8 cellular contexts compared by ENCODE assay signal in the genomic region with DNA sequence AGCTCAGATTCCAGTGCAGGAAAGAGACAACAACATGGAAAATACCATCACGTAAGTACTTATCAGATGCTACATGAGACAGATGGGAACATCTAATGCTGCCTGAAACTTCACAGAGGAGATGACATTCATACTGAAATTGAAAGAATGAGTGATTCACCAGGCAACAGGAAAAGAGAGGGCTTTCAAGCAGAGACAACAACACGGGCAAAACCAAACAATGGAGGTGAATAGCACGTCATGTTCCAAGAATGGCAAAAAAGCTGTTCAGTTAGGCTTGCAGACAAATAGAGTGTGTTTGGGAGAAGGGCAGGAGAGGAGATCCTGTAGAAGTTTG. TPM values are rescaled to one million over a fixed set of nuclear protein-coding genes. Genes with fewer than 3 reads are reported as not detected.
DNase-seq lines count a peak whose midpoint lies in the region; ATAC-seq and TF ChIP-seq lines count a peak whose summit lies in the region.

No MANE protein-coding gene starts in this region.

- BruUV-seq in OCI-LY7 (replicated peaks; lab: Mats Ljungman, UMichigan), result no TSS peak

- no peaks in the 10 kb centered on the region for H3K79me2 ChIP-seq in Karpas-422 (ENCODE audit: low read length)
- no peaks in the 10 kb centered on the region for H3K79me2 ChIP-seq in OCI-LY7 (ENCODE audit: insufficient read depth, low read depth, low read length)

- H3K4me2 ChIP-seq in Karpas-422 (ENCODE audit: low read depth, low read length, poor library complexity, severe bottlenecking) (no peak overlapping the region), OCI-LY7 (ENCODE audit: low read length) (no peak overlapping the region)

- H3K27ac Mint-ChIP-seq in CD8-positive, alpha-beta T cell, result no peak overlapping the region

- peak; percentile 97 for ATAC-seq in GM19463 (IDR thresholded peaks at IDR 0.05; ENCODE audit: unreplicated experiment)
- peak; percentile 98 for ATAC-seq in HG03432 (IDR thresholded peaks at IDR 0.05; ENCODE audit: unreplicated experiment)
- ATAC-seq in CD8-positive, alpha-beta T cell, result no peak

- no peak for TF ChIP-seq CTCF in CD8-positive, alpha-beta T cell (IDR thresholded peaks at IDR 0.05)
- TF ChIP-seq CTCF in OCI-LY7 (conservative IDR thresholded peaks at IDR 0.05; ENCODE audit: low read length), result no peak

- no peaks in the 10 kb centered on the region for H3K36me3 Mint-ChIP-seq in CD8-positive, alpha-beta T cell

- H3K4me3 ChIP-seq in CD8-positive, alpha-beta T cell (ENCODE audit: low read depth, low read length), result no peak overlapping the region
- H3K4me3 ChIP-seq in Karpas-422 (ENCODE audit: low read length) (no peak overlapping the region), OCI-LY7 (ENCODE audit: low read depth, low read length, poor library complexity, severe bottlenecking) (no peak overlapping the region)

- intact Hi-C loops in CD8-positive, alpha-beta T cell (cut with DNase I, micrococcal nuclease), result no loop called here
- intact Hi-C loops in OCI-LY7 (cut with micrococcal nuclease; ENCODE audit: unreplicated experiment), result no loop called here

- POLR2A ChIA-PET in CD8-positive, alpha-beta T cell (lab: Charles Lee), result interaction anchor here (0.7 kb wide), 1 partner anchor 10 kb away, joined by 3 read pairs; no protein-coding TSS in a partner anchor
- POLR2A ChIA-PET in OCI-LY7 (lab: Charles Lee), result interaction anchor here (0.5 kb wide), 1 partner anchor 40 kb away, joined by 3 read pairs; no protein-coding TSS in a partner anchor

- no peak overlapping the region for H2AFZ ChIP-seq in Karpas-422 (ENCODE audit: low read length)
- H2AFZ ChIP-seq in OCI-LY7 (ENCODE audit: low read length), result no peak overlapping the region

- no peaks in the 10 kb centered on the region for H3K27me3 ChIP-seq in CD8-positive, alpha-beta T cell (ENCODE audit: insufficient read depth, low read length)
- no peaks in the 10 kb centered on the region for H3K27me3 ChIP-seq in Karpas-422 (ENCODE audit: low read length)

- H3K36me3 ChIP-seq in CD8-positive, alpha-beta T cell (ENCODE audit: insufficient read depth, low read length), result no peaks in the 10 kb centered on the region
- no peaks in the 10 kb centered on the region for H3K36me3 ChIP-seq in Karpas-422 (ENCODE audit: insufficient read depth, low read length)
- no peaks in the 10 kb centered on the region for H3K36me3 ChIP-seq in OCI-LY7 (ENCODE audit: insufficient read depth, low read length)

- H3K9me2 ChIP-seq in Karpas-422 (replicated peaks; ENCODE audit: insufficient read depth, low read length) (no peaks in the 10 kb centered on the region), OCI-LY7 (ENCODE audit: insufficient read depth, low read length) (no peaks in the 10 kb centered on the region)

- H3K4me1 Mint-ChIP-seq in CD8-positive, alpha-beta T cell (ENCODE audit: low read depth), result peaks cover 7% of the 10 kb centered on the region

- H3K27ac ChIP-seq in CD8-positive, alpha-beta T cell (ENCODE audit: low read depth, low read length), result no peak overlapping the region
- H3K27ac ChIP-seq in Karpas-422 (ENCODE audit: low read length) (no peak overlapping the region), OCI-LY7 (ENCODE audit: low read depth, low read length, poor library complexity, severe bottlenecking) (no peak overlapping the region)

- peaks cover 8% of the 10 kb centered on the region for H3K27me3 Mint-ChIP-seq in CD8-positive, alpha-beta T cell (ENCODE audit: low read depth)

- H3K4me3 Mint-ChIP-seq in CD8-positive, alpha-beta T cell, result no peak overlapping the region

- H4K20me1 ChIP-seq in Karpas-422 (ENCODE audit: insufficient read depth, low read depth, low read length), result no peaks in the 10 kb centered on the region
- H4K20me1 ChIP-seq in OCI-LY7 (ENCODE audit: insufficient read depth, low read length), result no peaks in the 10 kb centered on the region

- no peaks in the 10 kb centered on the region for H3K4me1 ChIP-seq in CD8-positive, alpha-beta T cell (ENCODE audit: insufficient read depth, low read length)
- no peaks in the 10 kb centered on the region for H3K4me1 ChIP-seq in Karpas-422 (ENCODE audit: low read length)
- H3K4me1 ChIP-seq in OCI-LY7 (ENCODE audit: insufficient read depth, low read length, poor library complexity, severe bottlenecking), result no peaks in the 10 kb centered on the region

- H3K9ac ChIP-seq in Karpas-422 (ENCODE audit: low read length), result no peak overlapping the region

- no peaks in the 10 kb centered on the region for H3K9me3 Mint-ChIP-seq in CD8-positive, alpha-beta T cell

- CTCF ChIA-PET in CD8-positive, alpha-beta T cell (lab: Charles Lee), result no interaction called here
- CTCF ChIA-PET in OCI-LY7 (lab: Charles Lee; ENCODE audit: unreplicated experiment), result no interaction called here

- DNase-seq in Daoy (ENCODE audit: low read depth) (peak; percentile 36), astrocyte of the hippocampus (ENCODE audit: low read depth, low spot score) (peak; percentile 69), Karpas-422 (no peak), putamen (ENCODE audit: low spot score) (no peak), OCI-LY7 (ENCODE audit: low spot score) (no peak)
- DNase-seq in CD8-positive, alpha-beta T cell, result no peak

- no peaks in the 10 kb centered on the region for H3K9me3 ChIP-seq in CD8-positive, alpha-beta T cell (ENCODE audit: low read length)
- H3K9me3 ChIP-seq in Karpas-422 (ENCODE audit: low read length), result no peaks in the 10 kb centered on the region
- no peaks in the 10 kb centered on the region for H3K9me3 ChIP-seq in OCI-LY7 (ENCODE audit: low read length)

RNA-seq across cellular contexts. Expression of a gene that starts 39.3 kb away (rescaled TPM):
- total RNA-seq in Daoy (2014; rRNA removed; shearing (Covaris generic)), result 7.4 and 7.5 TPM in 2 replicates
- 1 to 10 TPM; 3.3 to 3.5 TPM for total RNA-seq in CD8-positive, alpha-beta T cell
- 5.2 and 9.6 TPM in 2 replicates for total RNA-seq in Karpas-422 (2014; rRNA removed; shearing (Covaris generic); ENCODE audit: low replicate concordance)
- total RNA-seq in OCI-LY7 (2014; rRNA removed; shearing (Covaris generic)), result 2.2 and 2.6 TPM in 2 replicates
- 13.7 and 16.9 TPM in 2 replicates for total RNA-seq in OCI-LY7 (2022)

RNA-seq across cellular contexts. Expression of a gene that starts 39.4 kb away (rescaled TPM):
- total RNA-seq in Daoy (2014; rRNA removed; shearing (Covaris generic)), result 2.5 and 3.9 TPM in 2 replicates
- total RNA-seq in CD8-positive, alpha-beta T cell, result 1 to 10 TPM; 1.1 to 2.4 TPM
- total RNA-seq in Karpas-422 (2014; rRNA removed; shearing (Covaris generic); ENCODE audit: low replicate concordance), result 1.1 and 3.6 TPM in 2 replicates
- total RNA-seq in OCI-LY7 (2014; rRNA removed; shearing (Covaris generic)), result 3.0 and 3.2 TPM in 2 replicates
- total RNA-seq in OCI-LY7 (2022), result 6.9 and 7.1 TPM in 2 replicates

Comparison
In these comparisons a context has a peak if more than half of its experiments do, and no peak if none do; other contexts are left out.
1. DNase-seq: peak in Daoy (single experiment) and astrocyte of the hippocampus (single experiment); none in CD8-positive, alpha-beta T cell (0 of 7), Karpas-422 (single experiment), putamen (single experiment) and OCI-LY7 (single experiment).